25 cellular contexts compared by ENCODE assay signal in genomic region chr19:15243236-15243957, GRCh38. TPM values are rescaled to one million over a fixed set of nuclear protein-coding genes. Genes with fewer than 3 reads are reported as not detected.
DNase-seq lines count a peak whose midpoint lies in the region; ATAC-seq, FAIRE-seq and TF ChIP-seq lines count a peak whose summit lies in the region.
"Had no signal": no experiment of that assay in that cellular context is flagged by ENCODE, and none has a peak within 500 bp of the region (broad histone marks: within the 10 kb centered on the region; RNA-seq: fewer than 3 reads in every experiment).

No MANE protein-coding gene starts in this region.

- peaks cover 14% of the 10 kb centered on the region for H4K20me1 ChIP-seq in K562 (replicated peaks; ENCODE audit: control insufficient read depth, insufficient read depth, low read length)
- peaks cover 33% of the 10 kb centered on the region for H4K20me1 ChIP-seq in neural progenitor cell (ENCODE audit: low read depth)

- WGBS in K562 (ENCODE audit: insufficient coverage, low coverage, missing lambda C conversion rate) = 94% methylated on average over 9 of the region's 17 CpGs

- CTCF ChIA-PET in AG04450 (lab: Charles Lee) = no interaction called here
- CTCF ChIA-PET in K562 (lab: Yijun Ruan, JAX; ENCODE audit: low intra/inter-chr PET ratio) = no interaction called here

- FAIRE-seq in K562 (lab: Jason Lieb, UNC) = no peak

- no peak for TF ChIP-seq POLR2A in K562 (conservative IDR thresholded peaks at IDR 0.05)

- ATAC-seq in K562 = no peak
- ATAC-seq in GM18858 (IDR thresholded peaks at IDR 0.05; ENCODE audit: unreplicated experiment) = no peak
- no peak for ATAC-seq in natural killer cell treated with Interleukin-12 subunit alpha and Interleukin-12 subunit beta and Interleukin-15 and Interleukin-18, amount 100 ng/mL, for 72 hours
- no peak for ATAC-seq in activated T-helper 17 cell treated with anti-CD3 and anti-CD28 coated beads, Interleukin-2, amount 50 U/mL, for 72 hours (replicated peaks)
- ATAC-seq: heart left ventricle; stimulated activated memory B cell treated with anti-CD40 and anti-IgM and Interleukin-4, amounts not matched to agents 10 μg/mL and 1 μg/mL and 100 μg/mL, for 72 hours had no signal

- no peaks in the 10 kb centered on the region for H3K27me3 ChIP-seq in AG04450 (ENCODE audit: control insufficient read depth, insufficient read depth, low read length)
- H3K27me3 ChIP-seq in K562 (ENCODE audit: control insufficient read depth in 2 of 2, insufficient read depth in 2 of 2, low read length in 2 of 2) = no peaks in the 10 kb centered on the region
- H3K27me3 ChIP-seq in neural progenitor cell = no peaks in the 10 kb centered on the region
- H3K27me3 ChIP-seq: heart left ventricle, ovary, spleen, testis had no signal

- TF ChIP-seq RAD21 in K562 (CRISPR knock-in tag; conservative IDR thresholded peaks at IDR 0.05 in 1 of 2, IDR thresholded peaks at IDR 0.05 in 1 of 2) = no peak

- POLR2A ChIA-PET in AG04450 (lab: Yijun Ruan, JAX) = interaction anchor here (0.6 kb wide), 2 partner anchors 34 to 97 kb away, joined by 6 to 9 read pairs; no protein-coding TSS in a partner anchor
- POLR2A ChIA-PET in K562 (lab: Yijun Ruan, JAX) = interaction anchor here (0.6 to 1.0 kb wide), 2 partner anchors 16 to 761 kb away, joined by 3 to 4 read pairs; no protein-coding TSS in a partner anchor

- H3K27me3 Mint-ChIP-seq in neural progenitor cell (ENCODE audit: insufficient read depth, low read depth) = peaks cover 8% of the 10 kb centered on the region
- no peaks in the 10 kb centered on the region for H3K27me3 Mint-ChIP-seq in natural killer cell treated with Interleukin-12 subunit alpha and Interleukin-12 subunit beta and Interleukin-15 and Interleukin-18, amount 100 ng/mL, for 72 hours
- H3K27me3 Mint-ChIP-seq in activated T-helper 17 cell treated with anti-CD3 and anti-CD28 coated beads, Interleukin-2, amount 50 U/mL, for 72 hours = no peaks in the 10 kb centered on the region
- H3K27me3 Mint-ChIP-seq: activated B cell treated with CpG ODN at 0.5 μM for 24 hours; activated CD4-positive, alpha-beta memory T cell treated with anti-CD3 and anti-CD28 coated beads for 36 hours; stimulated activated memory B cell treated with anti-CD40 and anti-IgM and Interleukin-4, amounts not matched to agents 10 μg/mL and 1 μg/mL and 100 μg/mL, for 72 hours had no signal

- H3F3A ChIP-seq in neural progenitor cell (ENCODE audit: low read depth) = no peaks in the 10 kb centered on the region

- H3K4me3 Mint-ChIP-seq in neural progenitor cell = peak overlapping the region; percentile 57
- no peak overlapping the region for H3K4me3 Mint-ChIP-seq in natural killer cell treated with Interleukin-12 subunit alpha and Interleukin-12 subunit beta and Interleukin-15 and Interleukin-18, amount 100 ng/mL, for 72 hours
- H3K4me3 Mint-ChIP-seq in activated T-helper 17 cell treated with anti-CD3 and anti-CD28 coated beads, Interleukin-2, amount 50 U/mL, for 72 hours = no peak overlapping the region
- H3K4me3 Mint-ChIP-seq: activated B cell treated with CpG ODN at 0.5 μM for 24 hours; activated CD4-positive, alpha-beta memory T cell treated with anti-CD3 and anti-CD28 coated beads for 36 hours; stimulated activated memory B cell treated with anti-CD40 and anti-IgM and Interleukin-4, amounts not matched to agents 10 μg/mL and 1 μg/mL and 100 μg/mL, for 72 hours had no signal

- H2AFZ ChIP-seq in K562 (ENCODE audit: low read depth, low read length) (no peak overlapping the region), neural progenitor cell (replicated peaks) (no peak overlapping the region)
- H2AFZ ChIP-seq: PC-9 had no signal

- H3K4me1 Mint-ChIP-seq in neural progenitor cell = peaks cover 5% of the 10 kb centered on the region
- H3K4me1 Mint-ChIP-seq in natural killer cell treated with Interleukin-12 subunit alpha and Interleukin-12 subunit beta and Interleukin-15 and Interleukin-18, amount 100 ng/mL, for 72 hours (ENCODE audit: low read depth in 2 of 2) = peaks cover 6 to 13% of the 10 kb centered on the region in 2 donors
- no peaks in the 10 kb centered on the region for H3K4me1 Mint-ChIP-seq in activated T-helper 17 cell treated with anti-CD3 and anti-CD28 coated beads, Interleukin-2, amount 50 U/mL, for 72 hours
- H3K4me1 Mint-ChIP-seq: activated B cell treated with CpG ODN at 0.5 μM for 24 hours; stimulated activated memory B cell treated with anti-CD40 and anti-IgM and Interleukin-4, amounts not matched to agents 10 μg/mL and 1 μg/mL and 100 μg/mL, for 72 hours had no signal

- H3K9me3 ChIP-seq in AG04450 (ENCODE audit: control insufficient read depth, insufficient read depth, low read length) (no peaks in the 10 kb centered on the region), K562 (replicated peaks; ENCODE audit: control insufficient read depth, insufficient read depth, low read depth, low read length) (no peaks in the 10 kb centered on the region), neural progenitor cell (ENCODE audit: low read depth) (no peaks in the 10 kb centered on the region)
- H3K9me3 ChIP-seq: heart left ventricle, ovary, spleen, testis had no signal

- H3K36me3 ChIP-seq in K562 (ENCODE audit: control insufficient read depth, insufficient read depth, low read length) (peaks cover 93% of the 10 kb centered on the region; the same call in 2 of the 3 replicates), neural progenitor cell (no peaks in the 10 kb centered on the region)
- H3K36me3 ChIP-seq: ovary had no signal

- H3K27ac ChIP-seq in AG04450 (ENCODE audit: low read depth, low read length) = peak overlapping the region; percentile 31
- H3K27ac ChIP-seq in K562 (ENCODE audit: extremely low read depth, low read depth, low read length) = no peak overlapping the region
- no peak overlapping the region for H3K27ac ChIP-seq in neural progenitor cell
- H3K27ac ChIP-seq: KMS-11, ovary, PC-9, spleen, testis had no signal

- TF ChIP-seq EP300 in K562 (IDR thresholded peaks at IDR 0.05; ENCODE audit: low read length) = no peak

- peak overlapping the region; percentile 54 for H3K27ac Mint-ChIP-seq in neural progenitor cell
- no peak overlapping the region for H3K27ac Mint-ChIP-seq in natural killer cell treated with Interleukin-12 subunit alpha and Interleukin-12 subunit beta and Interleukin-15 and Interleukin-18, amount 100 ng/mL, for 72 hours
- H3K27ac Mint-ChIP-seq in activated T-helper 17 cell treated with anti-CD3 and anti-CD28 coated beads, Interleukin-2, amount 50 U/mL, for 72 hours = no peak overlapping the region
- H3K27ac Mint-ChIP-seq: activated CD4-positive, alpha-beta memory T cell treated with anti-CD3 and anti-CD28 coated beads for 36 hours; stimulated activated memory B cell treated with anti-CD40 and anti-IgM and Interleukin-4, amounts not matched to agents 10 μg/mL and 1 μg/mL and 100 μg/mL, for 72 hours had no signal

- no peak overlapping the region for H3K4me3 ChIP-seq in AG04450 (ENCODE audit: low read depth, low read length)
- no peak overlapping the region for H3K4me3 ChIP-seq in K562
- H3K4me3 ChIP-seq in neural progenitor cell = no peak overlapping the region
- H3K4me3 ChIP-seq: heart left ventricle, ovary, PC-9, spleen, testis had no signal

- in situ Hi-C loops in K562 (cut with MboI) = no loop called here

- BruUV-seq in K562 (replicated peaks; lab: Mats Ljungman, UMichigan) = no TSS peak

- H3K9ac ChIP-seq in K562 (ENCODE audit: insufficient read depth in 1 of 2, low read depth in 2 of 2, low read length in 2 of 2) = no peak overlapping the region
- H3K9ac ChIP-seq in neural progenitor cell = no peak overlapping the region
- H3K9ac ChIP-seq: KMS-11 had no signal

- H3K4me2 ChIP-seq in K562 (ENCODE audit: insufficient read depth, low read length) = no peak overlapping the region
- H3K4me2 ChIP-seq in neural progenitor cell = no peak overlapping the region
- H3K4me2 ChIP-seq: KMS-11, PC-9 had no signal

- H3K79me2 ChIP-seq in K562 (ENCODE audit: control insufficient read depth, insufficient read depth, low read length) (no peaks in the 10 kb centered on the region), neural progenitor cell (ENCODE audit: low read depth) (no peaks in the 10 kb centered on the region)

- H3K4me1 ChIP-seq in K562 (replicated peaks in 1 of 2; ENCODE audit: control insufficient read depth in 2 of 2, insufficient read depth in 2 of 2, low read length in 2 of 2) = no peaks in the 10 kb centered on the region; a peak in 1 of 5 replicates
- H3K4me1 ChIP-seq in neural progenitor cell = no peaks in the 10 kb centered on the region

- H3K36me3 Mint-ChIP-seq in neural progenitor cell = peaks cover 26% of the 10 kb centered on the region
- H3K36me3 Mint-ChIP-seq in natural killer cell treated with Interleukin-12 subunit alpha and Interleukin-12 subunit beta and Interleukin-15 and Interleukin-18, amount 100 ng/mL, for 72 hours = peaks cover 7% of the 10 kb centered on the region
- peaks cover 89% of the 10 kb centered on the region for H3K36me3 Mint-ChIP-seq in activated T-helper 17 cell treated with anti-CD3 and anti-CD28 coated beads, Interleukin-2, amount 50 U/mL, for 72 hours (ENCODE audit: low read depth)

- H3K9me3 Mint-ChIP-seq in neural progenitor cell = no peaks in the 10 kb centered on the region
- H3K9me3 Mint-ChIP-seq in natural killer cell treated with Interleukin-12 subunit alpha and Interleukin-12 subunit beta and Interleukin-15 and Interleukin-18, amount 100 ng/mL, for 72 hours = no peaks in the 10 kb centered on the region
- H3K9me3 Mint-ChIP-seq in activated T-helper 17 cell treated with anti-CD3 and anti-CD28 coated beads, Interleukin-2, amount 50 U/mL, for 72 hours = no peaks in the 10 kb centered on the region
- H3K9me3 Mint-ChIP-seq: activated B cell treated with CpG ODN at 0.5 μM for 24 hours; activated CD4-positive, alpha-beta memory T cell treated with anti-CD3 and anti-CD28 coated beads for 36 hours; stimulated activated memory B cell treated with anti-CD40 and anti-IgM and Interleukin-4, amounts not matched to agents 10 μg/mL and 1 μg/mL and 100 μg/mL, for 72 hours had no signal

- no peak for TF ChIP-seq CTCF in AG04450 (IDR thresholded peaks at IDR 0.05; ENCODE audit: low read depth, low read length)
- no peak for TF ChIP-seq CTCF in GM10266 (IDR thresholded peaks at IDR 0.05; ENCODE audit: control insufficient read depth, insufficient read depth, low read depth, missing control alignments)
- no peak for TF ChIP-seq CTCF in K562 (IDR thresholded peaks at IDR 0.05 in 2 of 3, conservative IDR thresholded peaks at IDR 0.05 in 1 of 3; ENCODE audit: insufficient read depth in 2 of 3, low read depth in 1 of 3, low read length in 3 of 3)
- TF ChIP-seq CTCF in neural progenitor cell (IDR thresholded peaks at IDR 0.05) = no peak

- intact Hi-C loops in K562 (cut with micrococcal nuclease) = no loop called here

- no peaks in the 10 kb centered on the region for H3K9me1 ChIP-seq in K562 (ENCODE audit: control insufficient read depth, insufficient read depth, low read length)

- DNase-seq in AG04450 (ENCODE audit: low read depth, low spot score) (no peak), GM10266 (ENCODE audit: extremely low spot score) (peak; percentile 52), K562 (ENCODE audit: extremely low read depth in 1 of 4, low spot score in 3 of 4) (no peak), neural progenitor cell (ENCODE audit: low spot score) (no peak), HPDE6-E6E7 (ENCODE audit: extremely low spot score) (no peak)
- DNase-seq in natural killer cell treated with Interleukin-12 subunit alpha and Interleukin-12 subunit beta and Interleukin-15 and Interleukin-18, amount 100 ng/mL, for 72 hours (ENCODE audit: low spot score) = no peak
- DNase-seq: activated B cell treated with CpG ODN at 0.5 μM for 24 hours; activated CD4-positive, alpha-beta memory T cell treated with anti-CD3 and anti-CD28 coated beads for 36 hours; activated naive CD4-positive, alpha-beta T cell treated with Interleukin-2 at 50 U/mL for 16 hours; activated T-cell treated with anti-CD3 and anti-CD28 coated beads for 4 hours; heart left ventricle; NCI-H1436 treated with DMSO at 0.1 percent for 48 hours; NCI-H524; ovary; PC-9; SHP77 treated with DMSO at 0.1 percent for 48 hours; spleen; stimulated activated CD4-positive, alpha-beta T cell treated with anti-CD3 and anti-CD28 coated beads, Interleukin-2, amount 100 ng/mL, for 48 hours; testis had no signal

RNA-seq across cellular contexts. Expression of gene EPHX3, which starts 11.1 kb away (rescaled TPM):
- polyA plus RNA-seq in AG04450 (2011; rRNA removed) (not detected in 2 replicates), K562 (2011; rRNA removed) (0.07 TPM in 1 of 2 replicates, not detected in the other), K562 (2014; fragmentation: Illumina TruSeq; extraction: Trizol) (not detected in 2 replicates), K562 (2014; fragmentation: Nextera tagmentation; extraction: Ambion mirVana) (not detected), K562 (2014; rRNA removed) (not detected in 2 replicates)
- 0.13 and 0.55 TPM in 2 replicates for polyA minus RNA-seq in AG04450 (2011; rRNA and poly(A)+ RNA removed)
- 0.39 and 1.6 TPM in 2 replicates for total RNA-seq in K562 (2011; cell fraction: chromatin; rRNA removed; ENCODE audit: low replicate concordance)
- 0.79 and 0.83 TPM in 2 replicates for total RNA-seq in K562 (2011; cell fraction: nucleolus; rRNA removed)
- 0.69 and 0.88 TPM in 2 replicates for total RNA-seq in K562 (2011; cell fraction: nucleoplasm; rRNA removed)
- total RNA-seq in K562 (2014; rRNA removed) (not detected in 2 replicates), K562 (2014; rRNA removed; fragmentation: Illumina TruSeq; extraction: Trizol) (not detected in 2 replicates), K562 (2015; rRNA removed; fragmentation: Illumina TruSeq; extraction: Trizol) (not detected in 2 replicates), K562 (2021) (0.20 TPM in 1 of 2 replicates, not detected in the other), neural progenitor cell (ENCODE audit: low replicate concordance) (2.2 and 2.3 TPM in 2 replicates)
- polyA plus RNA-seq in K562 (2011; cell fraction: cytosol; rRNA removed) = 0.06 and 0.12 TPM in 2 replicates
- 0.21 and 0.50 TPM in 2 replicates for polyA plus RNA-seq in K562 (2011; cell fraction: nucleus; rRNA removed)
- polyA plus RNA-seq in K562 (2012) = not detected in 2 replicates
- not detected in 2 replicates for polyA minus RNA-seq in K562 (2011; rRNA and poly(A)+ RNA removed)
- polyA minus RNA-seq in K562 (2011; cell fraction: cytosol; rRNA and poly(A)+ RNA removed) = not detected in 2 replicates
- polyA minus RNA-seq in K562 (2011; cell fraction: nucleus; rRNA and poly(A)+ RNA removed) = not detected in 2 replicates
- total RNA-seq in natural killer cell treated with Interleukin-12 subunit alpha and Interleukin-12 subunit beta and Interleukin-15 and Interleukin-18, amount 100 ng/mL, for 72 hours = 1 to 10 TPM in 1 of 2 donors, under 1 TPM in 1; 0.81 to 1.0 TPM
- total RNA-seq in activated T-helper 17 cell treated with anti-CD3 and anti-CD28 coated beads, Interleukin-2, amount 50 U/mL, for 72 hours = under 1 TPM in 1 of 2 donors, not detected in 1; 0.24 TPM
- total RNA-seq: activated B cell treated with CpG ODN at 0.5 μM for 24 hours; activated CD4-positive, alpha-beta memory T cell treated with anti-CD3 and anti-CD28 coated beads for 36 hours; HT1080; myocyte had no signal

RNA-seq across cellular contexts. Expression of gene NOTCH3, which starts 42.6 kb away (rescaled TPM):
- polyA plus RNA-seq in AG04450 (2011; rRNA removed) = 8.8 and 10.5 TPM in 2 replicates
- 30.6 and 39.4 TPM in 2 replicates for polyA minus RNA-seq in AG04450 (2011; rRNA and poly(A)+ RNA removed)
- total RNA-seq in K562 (2011; cell fraction: chromatin; rRNA removed; ENCODE audit: low replicate concordance) = 4.3 and 8.9 TPM in 2 replicates
- total RNA-seq in K562 (2011; cell fraction: nucleolus; rRNA removed) = 6.2 and 8.7 TPM in 2 replicates
- total RNA-seq in K562 (2011; cell fraction: nucleoplasm; rRNA removed) = 4.3 and 5.2 TPM in 2 replicates
- 0.45 and 1.1 TPM in 2 replicates for total RNA-seq in K562 (2014; rRNA removed)
- total RNA-seq in K562 (2014; rRNA removed; fragmentation: Illumina TruSeq; extraction: Trizol) = 0.11 and 0.13 TPM in 2 replicates
- total RNA-seq in K562 (2015; rRNA removed; fragmentation: Illumina TruSeq; extraction: Trizol) = 0.18 and 0.30 TPM in 2 replicates
- 0.34 and 1.2 TPM in 2 replicates for total RNA-seq in K562 (2021)
- 0.22 and 0.28 TPM in 2 replicates for polyA plus RNA-seq in K562 (2011; rRNA removed)
- polyA plus RNA-seq in K562 (2011; cell fraction: cytosol; rRNA removed) = 0.09 and 0.24 TPM in 2 replicates
- polyA plus RNA-seq in K562 (2011; cell fraction: nucleus; rRNA removed) = 0.90 and 2.0 TPM in 2 replicates
- 0.51 and 0.65 TPM in 2 replicates for polyA plus RNA-seq in K562 (2012)
- 0.08 and 0.12 TPM in 2 replicates for polyA plus RNA-seq in K562 (2014; fragmentation: Illumina TruSeq; extraction: Trizol)
- under 1 TPM; under 0.01 to 0.01 TPM for polyA plus RNA-seq in K562 (2014; fragmentation: Nextera tagmentation; extraction: Ambion mirVana)
- polyA plus RNA-seq in K562 (2014; rRNA removed) = 0.15 and 0.16 TPM in 2 replicates
- 0.84 TPM in 1 of 2 replicates, not detected in the other for polyA minus RNA-seq in K562 (2011; rRNA and poly(A)+ RNA removed)
- polyA minus RNA-seq in K562 (2011; cell fraction: cytosol; rRNA and poly(A)+ RNA removed) = 0.95 TPM in 1 of 2 replicates, not detected in the other
- 1.9 and 2.6 TPM in 2 replicates for polyA minus RNA-seq in K562 (2011; cell fraction: nucleus; rRNA and poly(A)+ RNA removed)
- total RNA-seq in neural progenitor cell (ENCODE audit: low replicate concordance) = 17.1 and 71.8 TPM in 2 replicates
- total RNA-seq in natural killer cell treated with Interleukin-12 subunit alpha and Interleukin-12 subunit beta and Interleukin-15 and Interleukin-18, amount 100 ng/mL, for 72 hours = not detected
- under 1 TPM; 0.06 to 0.29 TPM for total RNA-seq in activated T-helper 17 cell treated with anti-CD3 and anti-CD28 coated beads, Interleukin-2, amount 50 U/mL, for 72 hours
- total RNA-seq: activated B cell treated with CpG ODN at 0.5 μM for 24 hours; activated CD4-positive, alpha-beta memory T cell treated with anti-CD3 and anti-CD28 coated beads for 36 hours had no signal
